Comparison of ENCODE assay signal across 22 cellular contexts in the genomic region with DNA sequence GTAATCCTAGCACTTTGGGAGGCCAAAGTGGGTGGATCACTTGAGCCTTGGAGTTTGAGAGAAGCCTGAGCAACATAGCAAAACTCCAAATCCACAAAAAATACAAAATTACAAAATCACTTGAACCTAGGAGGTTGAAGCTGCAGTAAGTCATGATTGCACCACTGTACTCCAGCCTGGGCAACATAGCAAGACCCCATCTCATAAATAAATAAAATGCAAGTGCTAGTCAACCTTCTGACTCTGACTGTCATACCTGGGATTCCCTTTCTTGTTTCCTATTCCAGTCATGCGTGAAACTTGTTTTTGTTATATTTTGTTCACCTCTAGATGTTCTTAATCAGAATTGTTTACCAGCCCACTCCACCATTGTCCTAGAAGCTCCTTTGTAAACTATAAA. TPM values are rescaled to one million over a fixed set of nuclear protein-coding genes. Genes with fewer than 3 reads are reported as not detected.
A peak's percentile ranks its signal among the peaks of the same experiment; 100 is the strongest.
DNase-seq lines count a peak whose midpoint lies in the region; ATAC-seq, FAIRE-seq and TF ChIP-seq lines count a peak whose summit lies in the region.
"Had no signal": no experiment of that assay in that cellular context is flagged by ENCODE, and none has a peak within 500 bp of the region (broad histone marks: within the 10 kb centered on the region; RNA-seq: fewer than 3 reads in every experiment).

No MANE protein-coding gene starts in this region.

- no peak for TF ChIP-seq EP300 in K562 (IDR thresholded peaks at IDR 0.05; ENCODE audit: low read length)

- no peak for ATAC-seq in K562
- ATAC-seq in GM19351 (IDR thresholded peaks at IDR 0.05; ENCODE audit: unreplicated experiment), result no peak

- no peak overlapping the region for H3K9ac ChIP-seq in K562 (ENCODE audit: insufficient read depth in 1 of 2, low read depth in 2 of 2, low read length in 2 of 2)

- H3K4me1 ChIP-seq in HEK293 (ENCODE audit: control insufficient read depth, insufficient read depth, low read length), result no peaks in the 10 kb centered on the region; the same call in 1 of the 2 replicates
- peaks cover 0 to 3% of the 10 kb centered on the region in 2 experiments; a peak in 3 of 5 replicates for H3K4me1 ChIP-seq in K562 (replicated peaks in 1 of 2; ENCODE audit: control insufficient read depth in 2 of 2, insufficient read depth in 2 of 2, low read length in 2 of 2)
- H3K4me1 ChIP-seq in osteoblast (ENCODE audit: insufficient read depth, low read length), result peaks cover 18% of the 10 kb centered on the region
- H3K4me1 ChIP-seq: HAP-1 had no signal

- H3K9me1 ChIP-seq in K562 (ENCODE audit: control insufficient read depth, insufficient read depth, low read length), result no peaks in the 10 kb centered on the region

- no peak for TF ChIP-seq POLR2A in K562 (conservative IDR thresholded peaks at IDR 0.05)

- H4K20me1 ChIP-seq in K562 (replicated peaks; ENCODE audit: control insufficient read depth, insufficient read depth, low read length), result no peaks in the 10 kb centered on the region
- H4K20me1 ChIP-seq in osteoblast (ENCODE audit: insufficient read depth, low read length), result no peaks in the 10 kb centered on the region

- 0 out of 2 replicates have a peak overlapping the region, but pooled peaks have one; percentile 14 for H2AFZ ChIP-seq in K562 (ENCODE audit: low read depth, low read length)
- H2AFZ ChIP-seq in osteoblast (ENCODE audit: low read length), result no peak overlapping the region

- DNase-seq in K562 (ENCODE audit: extremely low read depth in 1 of 4, low spot score in 3 of 4) (no peak), substantia nigra (lab: John Stamatoyannopoulos, UW) (no peak), osteoblast (ENCODE audit: insufficient read length, low spot score, missing footprints) (no peak)
- no peak for DNase-seq in effector CD4-positive, alpha-beta T cell
- DNase-seq: CD4-positive, alpha-beta memory T cell; COR-L47; DMS53; DMS79 treated with DMSO at 0.1 percent for 48 hours; GF-D8; GOT3 had no signal

- POLR2A ChIA-PET in HEK293 (lab: Yijun Ruan, JAX) (no interaction called here), K562 (lab: Yijun Ruan, JAX) (no interaction called here)

- intact Hi-C loops in K562 (cut with micrococcal nuclease), result no loop called here

- H3K79me2 ChIP-seq in K562 (ENCODE audit: control insufficient read depth, insufficient read depth, low read length) (no peaks in the 10 kb centered on the region), osteoblast (ENCODE audit: insufficient read depth, low read length) (no peaks in the 10 kb centered on the region)

- H3K4me2 ChIP-seq in K562 (ENCODE audit: insufficient read depth, low read length) (no peak overlapping the region), osteoblast (ENCODE audit: insufficient read depth, low read length) (no peak overlapping the region)

- no peak for FAIRE-seq in K562 (lab: Jason Lieb, UNC)
- FAIRE-seq: GM12891, GM18507, H54 had no signal

- 47% methylated on average over 1 of the region's 1 CpG for WGBS in K562 (ENCODE audit: insufficient coverage, low coverage, missing lambda C conversion rate)

- in situ Hi-C loops in K562 (cut with MboI), result no loop called here

- CTCF ChIA-PET in HEK293 (lab: Yijun Ruan, JAX), result interaction anchor here (0.6 to 2.5 kb wide), 3 partner anchors 15 to 551 kb away, joined by 3 to 11 read pairs (median 3); no protein-coding TSS in a partner anchor
- CTCF ChIA-PET in K562 (lab: Yijun Ruan, JAX; ENCODE audit: low intra/inter-chr PET ratio), result no interaction called here

- H3K27ac ChIP-seq in HEK293 (ENCODE audit: extremely low read depth, low read depth, low read length) (no peak overlapping the region), K562 (ENCODE audit: extremely low read depth, low read depth, low read length) (no peak overlapping the region), substantia nigra (ENCODE audit: low read depth, low read length, poor library complexity, severe bottlenecking) (peak overlapping the region; percentile 59), osteoblast (ENCODE audit: low read depth, low read length) (no peak overlapping the region)

- BruUV-seq in K562 (replicated peaks; lab: Mats Ljungman, UMichigan), result no TSS peak

- no peak for TF ChIP-seq CTCF in HEK293 (tag by site-specific recombination; IDR thresholded peaks at IDR 0.05)
- TF ChIP-seq CTCF in K562 (IDR thresholded peaks at IDR 0.05 in 2 of 3, conservative IDR thresholded peaks at IDR 0.05 in 1 of 3; ENCODE audit: insufficient read depth in 2 of 3, low read depth in 1 of 3, low read length in 3 of 3), result no peak
- no peak for TF ChIP-seq CTCF in osteoblast (IDR thresholded peaks at IDR 0.05; ENCODE audit: extremely low read depth, low read depth, low read length)

- H3K4me3 ChIP-seq in HEK293 (ENCODE audit: low read depth, low read length), result no peak overlapping the region
- H3K4me3 ChIP-seq in K562, result no peak overlapping the region
- no peak overlapping the region for H3K4me3 ChIP-seq in osteoblast (ENCODE audit: insufficient read depth, low read length)
- H3K4me3 ChIP-seq: HAP-1 had no signal

- no peaks in the 10 kb centered on the region for H3K36me3 ChIP-seq in HEK293 (ENCODE audit: control insufficient read depth in 2 of 2, insufficient read depth in 1 of 2, low read length in 2 of 2)
- no peaks in the 10 kb centered on the region for H3K36me3 ChIP-seq in K562 (ENCODE audit: control insufficient read depth, insufficient read depth, low read length)
- no peaks in the 10 kb centered on the region for H3K36me3 ChIP-seq in osteoblast (ENCODE audit: insufficient read depth, low read length)
- H3K36me3 ChIP-seq: HAP-1 had no signal

- no peak for TF ChIP-seq RAD21 in K562 (CRISPR knock-in tag; conservative IDR thresholded peaks at IDR 0.05 in 1 of 2, IDR thresholded peaks at IDR 0.05 in 1 of 2)

- 0 out of 5 replicates have a peak, but pooled peaks cover 0 to under 1% of the 10 kb centered on the region in 2 experiments for H3K27me3 ChIP-seq in K562 (ENCODE audit: control insufficient read depth in 2 of 2, insufficient read depth in 2 of 2, low read length in 2 of 2)
- no peaks in the 10 kb centered on the region for H3K27me3 ChIP-seq in osteoblast (ENCODE audit: insufficient read depth, low read length)

- no peaks in the 10 kb centered on the region for H3K9me3 ChIP-seq in HEK293 (ENCODE audit: control insufficient read depth, insufficient read depth, low read depth, low read length)
- H3K9me3 ChIP-seq in K562 (replicated peaks; ENCODE audit: control insufficient read depth, insufficient read depth, low read depth, low read length), result no peaks in the 10 kb centered on the region
- H3K9me3 ChIP-seq in osteoblast (ENCODE audit: low read depth, low read length), result no peaks in the 10 kb centered on the region
- H3K9me3 ChIP-seq: HAP-1 had no signal

TF ChIP-seq in HEK293, 187 proteins besides CTCF, POLR2A, EP300 and RAD21:
- no peak for TF ChIP-seq ZNF623 (tag by site-specific recombination; IDR thresholded peaks at IDR 0.05)
- TF ChIP-seq ZNF121 (tag by site-specific recombination; IDR thresholded peaks at IDR 0.05), result 0 out of 2 replicates have a peak, but pooled peaks have one; percentile 42

TF ChIP-seq in K562, 482 proteins besides CTCF, POLR2A, EP300 and RAD21:
- peak; percentile 88 for TF ChIP-seq ZNF121 (CRISPR knock-in tag; conservative IDR thresholded peaks at IDR 0.05)
- TF ChIP-seq CBX3 (IDR thresholded peaks at IDR 0.05; ENCODE audit: borderline replicate concordance in 1 of 2, low read length in 2 of 2), result no peak
- TF ChIP-seq RBM25 (IDR thresholded peaks at IDR 0.05; ENCODE audit: low read depth, low read length, severe bottlenecking), result peak; percentile 73

RNA-seq across cellular contexts. Expression of a gene that starts 31.4 kb away (rescaled TPM):
- total RNA-seq in K562 (2011; cell fraction: chromatin; rRNA removed; ENCODE audit: low replicate concordance), result 138 and 248 TPM in 2 replicates
- 114 and 119 TPM in 2 replicates for total RNA-seq in K562 (2011; cell fraction: nucleolus; rRNA removed)
- 128 and 188 TPM in 2 replicates for total RNA-seq in K562 (2011; cell fraction: nucleoplasm; rRNA removed)
- total RNA-seq in K562 (2014; rRNA removed) (13.2 and 14.8 TPM in 2 replicates), K562 (2014; rRNA removed; fragmentation: Illumina TruSeq; extraction: Trizol) (8.2 and 8.4 TPM in 2 replicates), K562 (2015; rRNA removed; fragmentation: Illumina TruSeq; extraction: Trizol) (9.5 and 11.2 TPM in 2 replicates), K562 (2021) (16.4 and 17.2 TPM in 2 replicates), osteoblast (35.7 and 38.7 TPM in 2 replicates)
- polyA plus RNA-seq in K562 (2011; rRNA removed) (12.4 and 16.6 TPM in 2 replicates), K562 (2014; fragmentation: Illumina TruSeq; extraction: Trizol) (13.8 and 14.5 TPM in 2 replicates), K562 (2014; fragmentation: Nextera tagmentation; extraction: Ambion mirVana) (1 to 10 TPM; 3.5 to 5.5 TPM), K562 (2014; rRNA removed) (15.7 and 22.9 TPM in 2 replicates)
- polyA plus RNA-seq in K562 (2011; cell fraction: cytosol; rRNA removed), result 7.9 and 12.2 TPM in 2 replicates
- 109 and 125 TPM in 2 replicates for polyA plus RNA-seq in K562 (2011; cell fraction: nucleus; rRNA removed)
- 11.9 and 27.3 TPM in 2 replicates for polyA plus RNA-seq in K562 (2012)
- 14.6 and 15.0 TPM in 2 replicates for polyA minus RNA-seq in K562 (2011; rRNA and poly(A)+ RNA removed)
- 7.5 and 7.9 TPM in 2 replicates for polyA minus RNA-seq in K562 (2011; cell fraction: cytosol; rRNA and poly(A)+ RNA removed)
- 33.4 and 40.4 TPM in 2 replicates for polyA minus RNA-seq in K562 (2011; cell fraction: nucleus; rRNA and poly(A)+ RNA removed)

RNA-seq across cellular contexts. Expression of a gene that starts 32.1 kb away (rescaled TPM):
- total RNA-seq in K562 (2011; cell fraction: chromatin; rRNA removed; ENCODE audit: low replicate concordance), result not detected in 2 replicates
- not detected in 2 replicates for total RNA-seq in K562 (2011; cell fraction: nucleolus; rRNA removed)
- not detected in 2 replicates for total RNA-seq in K562 (2011; cell fraction: nucleoplasm; rRNA removed)
- total RNA-seq in K562 (2014; rRNA removed), result not detected in 2 replicates
- total RNA-seq in K562 (2014; rRNA removed; fragmentation: Illumina TruSeq; extraction: Trizol), result not detected in 2 replicates
- total RNA-seq in K562 (2015; rRNA removed; fragmentation: Illumina TruSeq; extraction: Trizol), result not detected in 2 replicates
- total RNA-seq in K562 (2021), result 0.04 TPM in 1 of 2 replicates, not detected in the other
- not detected in 2 replicates for polyA plus RNA-seq in K562 (2011; rRNA removed)
- polyA plus RNA-seq in K562 (2011; cell fraction: cytosol; rRNA removed), result not detected in 2 replicates
- polyA plus RNA-seq in K562 (2011; cell fraction: nucleus; rRNA removed), result not detected in 2 replicates
- not detected in 2 replicates for polyA plus RNA-seq in K562 (2012)
- polyA plus RNA-seq in K562 (2014; fragmentation: Illumina TruSeq; extraction: Trizol), result not detected in 2 replicates
- polyA plus RNA-seq in K562 (2014; fragmentation: Nextera tagmentation; extraction: Ambion mirVana), result not detected
- polyA plus RNA-seq in K562 (2014; rRNA removed), result not detected in 2 replicates
- not detected in 2 replicates for polyA minus RNA-seq in K562 (2011; rRNA and poly(A)+ RNA removed)
- not detected in 2 replicates for polyA minus RNA-seq in K562 (2011; cell fraction: cytosol; rRNA and poly(A)+ RNA removed)
- polyA minus RNA-seq in K562 (2011; cell fraction: nucleus; rRNA and poly(A)+ RNA removed), result not detected in 2 replicates
- not detected in 2 replicates for total RNA-seq in osteoblast
- total RNA-seq: A172; A673; Calu3; CD4-positive, alpha-beta memory T cell; Daoy; G401 had no signal
- polyA plus RNA-seq: BJ; CD4-positive, alpha-beta memory T cell had no signal
